Comparison of ENCODE assay signal across 11 cellular contexts in the genomic region with DNA sequence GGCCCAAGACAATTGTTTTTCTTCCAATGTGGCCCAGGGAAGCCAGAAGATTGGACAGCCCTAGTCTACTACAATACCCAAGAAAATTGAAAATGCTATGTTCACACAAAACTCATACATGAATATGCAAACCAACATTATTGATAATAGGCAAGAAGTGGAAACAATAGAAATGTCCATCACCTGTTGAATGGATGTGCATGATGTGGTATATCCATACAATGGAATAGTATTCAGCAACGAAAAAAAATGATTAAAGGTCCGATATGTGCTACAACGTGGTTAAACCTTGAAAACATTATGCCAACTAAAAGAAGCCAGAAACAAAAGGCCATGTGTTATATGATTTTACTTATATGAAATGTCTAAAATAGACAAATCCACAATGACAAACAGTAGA.
"Had no signal": no experiment of that assay in that cellular context is flagged by ENCODE, and none has a peak within 500 bp of the region (broad histone marks: within the 10 kb centered on the region; RNA-seq: fewer than 3 reads in every experiment).

No MANE protein-coding gene starts in this region.

- H3K9ac ChIP-seq: GM23248 had no signal

- FAIRE-seq: H1, H54 had no signal

- H3K27ac ChIP-seq: GM23248 had no signal

- H3K4me1 ChIP-seq: HAP-1 had no signal

- H3K4me2 ChIP-seq: GM23338 had no signal

- DNase-seq: GM23248, GOT3, H7, H9, HCEC 1CT, HFFc6 had no signal

- H3K36me3 ChIP-seq: HAP-1 had no signal

- H3K4me3 ChIP-seq: GM23248, GM23338, HAP-1 had no signal

- H2AFZ ChIP-seq: GM23248, GM23338 had no signal

- H3K9me3 ChIP-seq: HAP-1 had no signal

- ATAC-seq: GM23338, HCT116 had no signal
